ENCODE assay signal across 8 cellular contexts in genomic region chr1:39026947-39027507, GRCh38. TPM values are rescaled to one million over a fixed set of nuclear protein-coding genes. Genes with fewer than 3 reads are reported as not detected.
DNase-seq lines count a peak whose midpoint lies in the region; ATAC-seq, FAIRE-seq and TF ChIP-seq lines count a peak whose summit lies in the region.

No MANE protein-coding gene starts in this region.

- H3K36me3 ChIP-seq in IMR-90 (ENCODE audit: control insufficient read depth, insufficient read depth, low read length) = peaks cover 22% of the 10 kb centered on the region
- H3K36me3 ChIP-seq in muscle layer of duodenum (ENCODE audit: control insufficient read depth in 1 of 2, insufficient read depth in 2 of 2, low read length in 2 of 2) = peaks cover 15 to 29% of the 10 kb centered on the region in 2 donors

- CTCF ChIA-PET in AG04449 (lab: Yijun Ruan, JAX) = interaction anchor here (1.2 to 1.8 kb wide), 2 partner anchors 65 to 72 kb away, joined by 4 to 10 read pairs; no protein-coding TSS in a partner anchor
- CTCF ChIA-PET in IMR-90 (lab: Yijun Ruan, JAX) = no interaction called here

- no peak for TF ChIP-seq CTCF in AG04449 (IDR thresholded peaks at IDR 0.05; ENCODE audit: insufficient read depth, low read length, missing control alignments)
- TF ChIP-seq CTCF in IMR-90 (conservative IDR thresholded peaks at IDR 0.05; ENCODE audit: low read depth, low read length) = no peak
- TF ChIP-seq CTCF in choroid plexus epithelial cell (conservative IDR thresholded peaks at IDR 0.05; ENCODE audit: low read depth, low read length) = no peak

- no peak overlapping the region for H2BK15ac ChIP-seq in IMR-90 (ENCODE audit: low read depth, low read length)

- H3K4ac ChIP-seq in IMR-90 (ENCODE audit: low read depth, low read length) = peak overlapping the region; percentile 97

- peak overlapping the region; percentile 96 for H3K4me2 ChIP-seq in IMR-90 (ENCODE audit: low read depth, low read length)

- H2BK5ac ChIP-seq in IMR-90 (ENCODE audit: low read depth, low read length, poor library complexity, severe bottlenecking) = peak overlapping the region; percentile 70

- H4K91ac ChIP-seq in IMR-90 (ENCODE audit: insufficient read depth, low read depth, low read length) = peak overlapping the region; percentile 88

- H2AK9ac ChIP-seq in IMR-90 (replicated peaks; ENCODE audit: low read depth, low read length, poor library complexity) = peak overlapping the region; percentile 86

- H4K20me1 ChIP-seq in IMR-90 (ENCODE audit: insufficient read depth, low read length) = peaks cover 19% of the 10 kb centered on the region; the same call in 1 of the 2 replicates

- peak overlapping the region; percentile 96 to 100; a peak in 3 of 4 replicates for H4K8ac ChIP-seq in IMR-90 (ENCODE audit: low read depth in 2 of 2, low read length in 2 of 2)

- intact Hi-C loops in IMR-90 (cut with micrococcal nuclease) = loop anchor here (1.0 to 5.0 kb wide), 3 partner anchors 65 to 168 kb away; partner anchors contain the start of genes MYCBP and RRAGC

- TF ChIP-seq RAD21 in IMR-90 (IDR thresholded peaks at IDR 0.05; ENCODE audit: low read length) = no peak

- no CpG with 5 or more reads among the region's 26 CpGs for WGBS in IMR-90 (ENCODE audit: extremely low coverage in 2 of 2, insufficient read length in 1 of 2), 2 experiments

- H3K9ac ChIP-seq in IMR-90 (ENCODE audit: low read depth, low read length) = peak overlapping the region; percentile 98

- H3K23ac ChIP-seq in IMR-90 (ENCODE audit: low read depth, low read length) = peak overlapping the region; percentile 91

- dilution Hi-C loops in IMR-90 (cut with HindIII; ENCODE audit: low sequenced_read_pairs, unreplicated experiment) = no loop called here

- H3K27me3 ChIP-seq in IMR-90 (ENCODE audit: control insufficient read depth, insufficient read depth, low read length) (no peaks in the 10 kb centered on the region), muscle layer of duodenum (ENCODE audit: low read depth, low read length) (no peaks in the 10 kb centered on the region)

- 0 out of 2 replicates have a peak overlapping the region, but pooled peaks have one; percentile 23 for H2BK120ac ChIP-seq in IMR-90 (ENCODE audit: low read depth, low read length)

- peak overlapping the region; percentile 93 for H3K14ac ChIP-seq in IMR-90 (replicated peaks; ENCODE audit: low read depth, low read length)

- peak overlapping the region; percentile 93 for H3K56ac ChIP-seq in IMR-90 (ENCODE audit: extremely low read depth, insufficient read depth, low read length)

- peak overlapping the region; percentile 84 for H4K5ac ChIP-seq in IMR-90 (ENCODE audit: low read depth, low read length)

- no peak for ATAC-seq in IMR-90 (ENCODE audit: low read depth)

- no TSS peak for BruUV-seq in IMR-90 (replicated peaks; lab: Mats Ljungman, UMichigan)

- in situ Hi-C loops in IMR-90 (cut with MboI; ENCODE audit: low sequenced_read_pairs) = no loop called here

- H3K9me3 ChIP-seq in IMR-90 (ENCODE audit: control insufficient read depth, insufficient read depth, low read length) (no peaks in the 10 kb centered on the region), muscle layer of duodenum (ENCODE audit: control insufficient read depth in 1 of 2, low read length in 2 of 2) (no peaks in the 10 kb centered on the region)

- POLR2A ChIA-PET in AG04449 (lab: Yijun Ruan, JAX) = interaction anchor here (0.6 to 1.8 kb wide), 8 partner anchors 21 to 167 kb away, joined by 3 to 9 read pairs (median 4); no protein-coding TSS in a partner anchor
- POLR2A ChIA-PET in IMR-90 (lab: Charles Lee; ENCODE audit: unreplicated experiment) = no interaction called here

- peaks cover 8% of the 10 kb centered on the region for H3K9me1 ChIP-seq in IMR-90 (ENCODE audit: insufficient read depth, low read length)

- H2AFZ ChIP-seq in IMR-90 (replicated peaks; ENCODE audit: low read length, poor library complexity) = peak overlapping the region; percentile 93

- peak overlapping the region; percentile 79 for H2AK5ac ChIP-seq in IMR-90 (ENCODE audit: low read depth, low read length)

- H3K18ac ChIP-seq in IMR-90 (ENCODE audit: low read depth, low read length) = peak overlapping the region; percentile 82

- peaks cover 3% of the 10 kb centered on the region for H3K4me1 ChIP-seq in IMR-90 (ENCODE audit: control insufficient read depth, insufficient read depth, low read length)
- H3K4me1 ChIP-seq in muscle layer of duodenum (ENCODE audit: control insufficient read depth in 1 of 2, insufficient read depth in 2 of 2, low read length in 2 of 2) = peaks cover 0 to 16% of the 10 kb centered on the region in 2 donors

- H3K4me3 ChIP-seq in AG04449 (ENCODE audit: low read depth, low read length) (peak overlapping the region; percentile 87), IMR-90 (ENCODE audit: insufficient read depth, low read depth, low read length) (peak overlapping the region; percentile 75), choroid plexus epithelial cell (ENCODE audit: low read depth, low read length) (peak overlapping the region; percentile 84), muscle layer of duodenum (ENCODE audit: low read depth in 1 of 2, low read length in 2 of 2) (peak overlapping the region; percentile 81 to 96)

- no peak for TF ChIP-seq POLR2A in IMR-90 (IDR thresholded peaks at IDR 0.05; ENCODE audit: low read depth, low read length)

- DNase-seq in AG04449 (ENCODE audit: low read depth, low spot score) = no peak
- DNase-seq in IMR-90 = no peak
- no peak for DNase-seq in choroid plexus epithelial cell (ENCODE audit: low read depth)
- DNase-seq in HTR-8/SVneo (ENCODE audit: insufficient read length, low spot score) = no peak
- DNase-seq in D341Med (ENCODE audit: low spot score) = no peak
- DNase-seq in NCI-H2029 (lab: John Stamatoyannopoulos, UW) = no peak
- DNase-seq in KG1 (lab: John Stamatoyannopoulos, UW) = no peak

- H3K27ac ChIP-seq in IMR-90 (ENCODE audit: insufficient read depth, low read length) (peak overlapping the region; percentile 93), muscle layer of duodenum (ENCODE audit: low read length) (peak overlapping the region; percentile 100)

- no peak overlapping the region for H2BK20ac ChIP-seq in IMR-90 (ENCODE audit: low read depth, low read length)

- no peak for FAIRE-seq in HTR-8/SVneo (lab: Jason Lieb, UNC)

- H3K79me1 ChIP-seq in IMR-90 (ENCODE audit: low read depth in 1 of 2, low read length in 2 of 2) = peaks cover 19 to 50% of the 10 kb centered on the region in 2 experiments

TF ChIP-seq in IMR-90, 13 proteins besides CTCF, POLR2A, EP300 and RAD21:
- TF ChIP-seq RFX5 (IDR thresholded peaks at IDR 0.05; ENCODE audit: low read depth, low read length) = no peak
- TF ChIP-seq MAZ (IDR thresholded peaks at IDR 0.05; ENCODE audit: borderline replicate concordance, low read depth, low read length) = no peak
- no peak for TF ChIP-seq RCOR1 (IDR thresholded peaks at IDR 0.05; ENCODE audit: insufficient replicate concordance, low read length)
- TF ChIP-seq MXI1 (IDR thresholded peaks at IDR 0.05; ENCODE audit: borderline replicate concordance, low read depth, low read length) = no peak
- no peak for TF ChIP-seq BHLHE40 (IDR thresholded peaks at IDR 0.05; ENCODE audit: low read depth, low read length)
- no peak for TF ChIP-seq FOS (IDR thresholded peaks at IDR 0.05; ENCODE audit: low read depth, low read length)
- TF ChIP-seq SMC3 (IDR thresholded peaks at IDR 0.05; ENCODE audit: low read depth, low read length) = no peak
- no peak for TF ChIP-seq CHD1 (IDR thresholded peaks at IDR 0.05; ENCODE audit: low read depth, low read length)
- TF ChIP-seq NFE2L2 (IDR thresholded peaks at IDR 0.05; ENCODE audit: low read depth, low read length) = no peak
- no peak for TF ChIP-seq ELK1 (IDR thresholded peaks at IDR 0.05; ENCODE audit: borderline replicate concordance, low read depth, low read length)
- TF ChIP-seq MAFK (IDR thresholded peaks at IDR 0.05; ENCODE audit: low read depth, low read length) = no peak
- TF ChIP-seq USF2 (IDR thresholded peaks at IDR 0.05; ENCODE audit: low read depth, low read length) = no peak
- TF ChIP-seq CEBPB (IDR thresholded peaks at IDR 0.05; ENCODE audit: low read depth, low read length) = no peak

RNA-seq across cellular contexts. Expression of gene NDUFS5, which starts 0.9 kb away (rescaled TPM):
- total RNA-seq in IMR-90 (2012; rRNA removed) = 645 and 1,415 TPM in 2 replicates
- 934 and 1,092 TPM in 2 replicates for polyA plus RNA-seq in IMR-90 (2012; rRNA removed)
- polyA plus RNA-seq in IMR-90 (2012; cell fraction: cytosol; rRNA removed) = 334 and 1,229 TPM in 2 replicates
- polyA plus RNA-seq in IMR-90 (2012; cell fraction: nucleus; rRNA removed; ENCODE audit: low replicate concordance) = 41.9 and 410 TPM in 2 replicates

RNA-seq across cellular contexts. Expression of gene AKIRIN1, which starts 36.0 kb away (rescaled TPM):
- total RNA-seq in IMR-90 (2012; rRNA removed) = 42.5 and 63.9 TPM in 2 replicates
- polyA plus RNA-seq in IMR-90 (2012; rRNA removed) = 37.7 and 44.2 TPM in 2 replicates
- 16.8 and 21.1 TPM in 2 replicates for polyA plus RNA-seq in IMR-90 (2012; cell fraction: cytosol; rRNA removed)
- polyA plus RNA-seq in IMR-90 (2012; cell fraction: nucleus; rRNA removed; ENCODE audit: low replicate concordance) = 8.1 and 24.7 TPM in 2 replicates
